Comparison of ENCODE assay signal across 8 cellular contexts in the genomic region with DNA sequence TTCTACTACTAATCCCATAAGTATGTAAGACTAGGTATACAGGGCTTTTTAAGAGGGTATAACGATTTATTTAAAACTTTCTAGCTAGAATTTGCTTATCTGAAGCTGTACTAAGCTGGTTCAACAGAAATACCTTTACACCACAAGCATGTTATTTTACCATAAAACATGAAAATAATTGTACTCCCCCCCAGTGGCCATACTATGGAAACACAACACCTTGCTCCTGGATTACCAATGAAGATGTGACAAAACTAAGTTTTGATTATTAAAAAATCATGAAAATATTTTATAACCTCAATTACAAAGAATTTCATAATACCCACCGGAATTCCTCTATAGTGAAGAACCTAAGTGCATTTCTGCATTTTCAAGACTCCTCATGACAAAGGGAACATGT. TPM values are rescaled to one million over a fixed set of nuclear protein-coding genes. Genes with fewer than 3 reads are reported as not detected.
A peak's percentile ranks its signal among the peaks of the same experiment; 100 is the strongest.
DNase-seq lines count a peak whose midpoint lies in the region; ATAC-seq and TF ChIP-seq lines count a peak whose summit lies in the region.

No MANE protein-coding gene starts in this region.

- TF ChIP-seq CTCF in ascending aorta (IDR thresholded peaks at IDR 0.05): peak; percentile 26 to 52 (median 30)

- no peak overlapping the region for H3K27ac ChIP-seq in ascending aorta
- peak overlapping the region; percentile 82 to 93 for H3K27ac ChIP-seq in mucosa of rectum (ENCODE audit: low read depth in 2 of 2, low read length in 2 of 2)

- ATAC-seq in HG03442 (IDR thresholded peaks at IDR 0.05; ENCODE audit: unreplicated experiment) (peak; percentile 42), GM18519 (IDR thresholded peaks at IDR 0.05; ENCODE audit: low FRiP score, unreplicated experiment) (no peak)

- H3K9me3 ChIP-seq in ascending aorta (no peaks in the 10 kb centered on the region), mucosa of rectum (ENCODE audit: control insufficient read depth in 2 of 2, low read length in 2 of 2) (no peaks in the 10 kb centered on the region)

- peaks cover 0 to 21% of the 10 kb centered on the region in 2 donors for H3K4me1 ChIP-seq in ascending aorta
- peaks cover 32 to 45% of the 10 kb centered on the region in 2 donors for H3K4me1 ChIP-seq in mucosa of rectum (ENCODE audit: control insufficient read depth in 2 of 2, insufficient read depth in 2 of 2, low read length in 2 of 2)

- H3K36me3 ChIP-seq in ascending aorta (no peaks in the 10 kb centered on the region), mucosa of rectum (ENCODE audit: control insufficient read depth in 2 of 2, insufficient read depth in 2 of 2, low read length in 2 of 2) (no peaks in the 10 kb centered on the region)

- DNase-seq in NCI-H146 (lab: John Stamatoyannopoulos, UW) (peak; percentile 6), NCI-H146 treated with DMSO at 0.1 percent for 48 hours (lab: John Stamatoyannopoulos, UW; ENCODE audit: unreplicated experiment) (no peak), ascending aorta (ENCODE audit: low spot score in 2 of 2) (no peak), GM19238 (ENCODE audit: insufficient read length, low spot score) (no peak)
- DNase-seq in activated T-cell treated with anti-CD3 and anti-CD28 coated beads, Interleukin-2, amount 50 U/mL, for 1 hour: no peak

- H3K4me3 ChIP-seq in ascending aorta: no peak overlapping the region
- H3K4me3 ChIP-seq in mucosa of rectum (ENCODE audit: low read length in 2 of 2): no peak overlapping the region

- peak overlapping the region in 1 of 2 donors; percentile 34 for H3K9ac ChIP-seq in mucosa of rectum (ENCODE audit: low read depth in 1 of 2, low read length in 2 of 2)

- intact Hi-C loops in ascending aorta (cut with DNase I): loop anchor here (2.0 kb wide), 1 partner anchor 53 kb away; no protein-coding TSS in a partner anchor

- H3K27me3 ChIP-seq in ascending aorta: no peaks in the 10 kb centered on the region
- no peaks in the 10 kb centered on the region for H3K27me3 ChIP-seq in mucosa of rectum (ENCODE audit: control insufficient read depth in 2 of 2, insufficient read depth in 2 of 2, low read length in 2 of 2)

RNA-seq across cellular contexts. Expression of a gene that starts 27.3 kb away (rescaled TPM):
- 11.6 TPM for total RNA-seq in ascending aorta

Comparison
In these comparisons a context has a peak if more than half of its experiments do, and no peak if none do; other contexts are left out.
1. H3K27ac ChIP-seq: peak in mucosa of rectum (2 of 2); none in ascending aorta (0 of 2).